ENCODE assay signal across 27 cellular contexts in genomic region chr20:62849431-62849830, GRCh38. TPM values are rescaled to one million over a fixed set of nuclear protein-coding genes. Genes with fewer than 3 reads are reported as not detected.
"Had no signal": no experiment of that assay in that cellular context is flagged by ENCODE, and none has a peak within 500 bp of the region (broad histone marks: within the 10 kb centered on the region; RNA-seq: fewer than 3 reads in every experiment).

No MANE protein-coding gene starts in this region.

- DNase-seq: activated CD4-positive, alpha-beta T cell treated with anti-CD3 and anti-CD28 coated beads for 1 hour; activated CD4-positive, alpha-beta T cell treated with anti-CD3 and anti-CD28 coated beads for 48 hours; activated CD4-positive, CD25-positive, alpha-beta regulatory T cell; activated CD8-positive, alpha-beta memory T cell treated with anti-CD3 and anti-CD28 coated beads, Interleukin-2, amount 50 U/mL, for 4 hours; activated gamma-delta T cell treated with Interleukin-2 at 50 U/mL for 16 hours; activated naive CD4-positive, alpha-beta T cell treated with anti-CD3 and anti-CD28 coated beads for 36 hours; activated T-cell treated with anti-CD3 and anti-CD28 coated beads for 4 hours; activated T-cell treated with anti-CD3 and anti-CD28 coated beads, Interleukin-2, amount 50 U/mL, for 4 hours; adrenal gland; central memory CD4-positive, alpha-beta T cell; Karpas-422; KBM-7; NCI-H1105; NCI-H1417 treated with DMSO at 0.1 percent for 48 hours; NCI-H187 treated with DMSO at 0.1 percent for 48 hours; NCI-H2081 treated with DMSO at 0.1 percent for 48 hours; NCI-H345; NCI-H524 treated with DMSO at 0.1 percent for 48 hours; NK-92 treated with Interleukin-12 subunit alpha and Interleukin-12 subunit beta, amount 100 ng/mL, for 24 hours; OCI-M1; Right ventricle myocardium superior; T1000; WERI-Rb-1 had no signal

- H3K27me3 ChIP-seq: adrenal gland had no signal

- H3K4me3 ChIP-seq: adrenal gland had no signal

- H3K9me3 ChIP-seq: adrenal gland had no signal

- H3K4me1 ChIP-seq: adrenal gland had no signal

- ATAC-seq: activated naive CD4-positive, alpha-beta T cell treated with anti-CD3 and anti-CD28 coated beads, Interleukin-2, amount 50 U/mL, for 72 hours; activated T-cell treated with anti-CD3 and anti-CD28 coated beads, Interleukin-2, amount 50 U/mL, for 4 hours had no signal

- H3K27ac ChIP-seq: adrenal gland, WERI-Rb-1 had no signal

RNA-seq across cellular contexts. Expression of gene COL9A3, which starts 32.6 kb away (rescaled TPM):
- total RNA-seq: activated naive CD4-positive, alpha-beta T cell treated with anti-CD3 and anti-CD28 coated beads for 36 hours; activated naive CD4-positive, alpha-beta T cell treated with anti-CD3 and anti-CD28 coated beads, Interleukin-2, amount 50 U/mL, for 72 hours; activated T-helper 1 cell treated with anti-CD3 and anti-CD28 coated beads, Interleukin-12 subunit alpha, Interleukin-12 subunit beta, Interleukin-2, Interleukin-4 antibody, amounts not matched to agents 30 ng/mL and 10 ng/mL and 1 ng/mL, durations not matched to agents 14 hours and 24 hours and 36 hours; bronchial epithelial cell; MCF 10A had no signal
